ENCODE assay signal across 8 cellular contexts in genomic region chr14:93231129-93231979, GRCh38. TPM values are rescaled to one million over a fixed set of nuclear protein-coding genes. Genes with fewer than 3 reads are reported as not detected.
DNase-seq lines count a peak whose midpoint lies in the region; TF ChIP-seq lines count a peak whose summit lies in the region.

No MANE protein-coding gene starts in this region.

- H3K4me3 Mint-ChIP-seq in endothelial cell (ENCODE audit: unreplicated experiment): no peak overlapping the region

- H3K4me3 ChIP-seq in AG10803 (ENCODE audit: low read length): peak overlapping the region; percentile 63
- peak overlapping the region in 1 of 4 donors; percentile 40 for H3K4me3 ChIP-seq in adrenal gland
- H3K4me3 ChIP-seq in kidney epithelial cell (ENCODE audit: low read depth, low read length): peak overlapping the region; percentile 51

- intact Hi-C loops in adrenal gland (cut with DNase I): loop anchor here (10.0 kb wide), 2 partner anchors 103 to 313 kb away; partner anchors contain the start of gene BTBD7 (in 1 of the 2)

- no peak overlapping the region for H3K27ac ChIP-seq in adrenal gland
- H3K27ac ChIP-seq in substantia nigra (ENCODE audit: low read depth, low read length, poor library complexity, severe bottlenecking): no peak overlapping the region

- H3K9me3 ChIP-seq in adrenal gland (replicated peaks in 1 of 3): no peaks in the 10 kb centered on the region

- no peak overlapping the region for H3K27ac Mint-ChIP-seq in endothelial cell (ENCODE audit: unreplicated experiment)

- H3K36me3 ChIP-seq in adrenal gland (replicated peaks in 1 of 2): peaks cover 0 to 20% of the 10 kb centered on the region in 2 donors
- no peaks in the 10 kb centered on the region for H3K36me3 ChIP-seq in kidney epithelial cell (ENCODE audit: control insufficient read depth, insufficient read depth, low read length)

- peaks cover 4% of the 10 kb centered on the region for H3K27me3 Mint-ChIP-seq in endothelial cell (ENCODE audit: unreplicated experiment)

- no peak for TF ChIP-seq POLR2A in adrenal gland (IDR thresholded peaks at IDR 0.05)

- H3K4me1 Mint-ChIP-seq in endothelial cell (ENCODE audit: unreplicated experiment): no peaks in the 10 kb centered on the region

- peaks cover 16% of the 10 kb centered on the region for H3K36me3 Mint-ChIP-seq in endothelial cell (ENCODE audit: low read depth, unreplicated experiment)

- H3K27me3 ChIP-seq in adrenal gland (no peaks in the 10 kb centered on the region), kidney epithelial cell (ENCODE audit: control insufficient read depth, insufficient read depth, low read length) (no peaks in the 10 kb centered on the region)

- TF ChIP-seq CTCF in AG10803 (conservative IDR thresholded peaks at IDR 0.05; ENCODE audit: low read length) (no peak), adrenal gland (IDR thresholded peaks at IDR 0.05) (no peak), kidney epithelial cell (IDR thresholded peaks at IDR 0.05; ENCODE audit: insufficient read depth, low read length, poor library complexity, severe bottlenecking) (no peak), endothelial cell (IDR thresholded peaks at IDR 0.05; ENCODE audit: unreplicated experiment) (no peak)

- DNase-seq in AG10803 (ENCODE audit: low read depth): peak; percentile 34
- peak; percentile 39 for DNase-seq in LHCN-M2 (ENCODE audit: low read depth)
- peak in 6 of 7 donors; percentile 22 to 54 (median 31) for DNase-seq in adrenal gland
- no peak for DNase-seq in kidney epithelial cell (ENCODE audit: low read depth)
- peak in 26 of 49 donors; percentile 6 to 56 (median 22) for DNase-seq in substantia nigra (lab: John Stamatoyannopoulos, UW)
- no peak for DNase-seq in endothelial cell (ENCODE audit: low spot score)
- no peak for DNase-seq in stimulated activated naive CD4-positive, alpha-beta T cell (lab: John Stamatoyannopoulos, UW)
- DNase-seq in NCI-H524 treated with DMSO at 0.1 percent for 48 hours (lab: John Stamatoyannopoulos, UW): no peak

- 23 to 39% (median 31%) methylated on average over 26 to 39 of the region's 39 CpGs for WGBS in adrenal gland, 4 donors

- H3K9me3 Mint-ChIP-seq in endothelial cell (ENCODE audit: unreplicated experiment): no peaks in the 10 kb centered on the region

- no peaks in the 10 kb centered on the region for H3K4me1 ChIP-seq in adrenal gland (replicated peaks in 1 of 2)

RNA-seq across cellular contexts. Expression of gene UBR7, which starts 24.3 kb away (rescaled TPM):
- 54.9 and 75.8 TPM in 2 replicates for total RNA-seq in LHCN-M2 (2014; rRNA removed)
- polyA plus RNA-seq in LHCN-M2 (2012): 20.1 TPM
- 10 to 100 TPM; 13.2 to 32.9 (median 18.4) TPM for total RNA-seq in adrenal gland
- 10 to 100 TPM in 1 of 3 donors, 1 to 10 TPM in 2; 7.8 to 26.5 (median 9.3) TPM for polyA plus RNA-seq in adrenal gland
- 12.5 and 16.1 TPM in 2 replicates for total RNA-seq in kidney epithelial cell
- 35.8 TPM for total RNA-seq in endothelial cell (ENCODE audit: unreplicated experiment)

RNA-seq across cellular contexts. Expression of gene GON7, which starts 24.5 kb away (rescaled TPM):
- total RNA-seq in LHCN-M2 (2014; rRNA removed): 21.4 and 28.6 TPM in 2 replicates
- polyA plus RNA-seq in LHCN-M2 (2012): 9.4 TPM
- total RNA-seq in adrenal gland: 10 to 100 TPM in 7 of 8 donors, 1 to 10 TPM in 1; 9.4 to 23.2 (median 18.0) TPM
- polyA plus RNA-seq in adrenal gland: 10 to 100 TPM; 13.3 to 34.9 (median 16.9) TPM
- 13.5 and 14.9 TPM in 2 replicates for total RNA-seq in kidney epithelial cell
- 15.5 TPM for total RNA-seq in endothelial cell (ENCODE audit: unreplicated experiment)

RNA-seq across cellular contexts. Expression of gene LYSET, which starts 46.2 kb away (rescaled TPM):
- 4.7 and 6.4 TPM in 2 replicates for total RNA-seq in LHCN-M2 (2014; rRNA removed)
- polyA plus RNA-seq in LHCN-M2 (2012): 15.5 TPM
- total RNA-seq in adrenal gland: 10 to 100 TPM; 17.2 to 37.9 (median 22.0) TPM
- polyA plus RNA-seq in adrenal gland: 10 to 100 TPM; 12.0 to 32.9 (median 22.7) TPM
- 14.1 and 17.0 TPM in 2 replicates for total RNA-seq in kidney epithelial cell
- 13.6 TPM for total RNA-seq in endothelial cell (ENCODE audit: unreplicated experiment)

RNA-seq across cellular contexts. Expression of gene MOAP1, which starts 46.7 kb away (rescaled TPM):
- total RNA-seq in LHCN-M2 (2014; rRNA removed) (13.3 and 13.8 TPM in 2 replicates), adrenal gland (10 to 100 TPM; 29.0 to 52.9 (median 38.6) TPM), kidney epithelial cell (26.1 and 26.2 TPM in 2 replicates), endothelial cell (ENCODE audit: unreplicated experiment) (22.4 TPM)
- polyA plus RNA-seq in LHCN-M2 (2012): 8.8 TPM
- polyA plus RNA-seq in adrenal gland: 10 to 100 TPM; 12.7 to 55.6 (median 13.8) TPM

Comparison
In these comparisons a context has a peak if more than half of its experiments do, and no peak if none do; other contexts are left out.
1. DNase-seq: peak in AG10803 (single experiment), LHCN-M2 (single experiment), adrenal gland (6 of 7) and substantia nigra (26 of 49); none in kidney epithelial cell (single experiment), endothelial cell (single experiment), stimulated activated naive CD4-positive, alpha-beta T cell (0 of 6) and NCI-H524 treated with DMSO at 0.1 percent for 48 hours (single experiment).